26 cellular contexts compared by ENCODE assay signal in genomic region chr5:88230546-88231066, GRCh38.
"Had no signal": no experiment of that assay in that cellular context is flagged by ENCODE, and none has a peak within 500 bp of the region (broad histone marks: within the 10 kb centered on the region; RNA-seq: fewer than 3 reads in every experiment).

No MANE protein-coding gene starts in this region.

- ATAC-seq: left cardiac atrium; left lung; lower lobe of right lung; naive thymus-derived CD4-positive, alpha-beta T cell; natural killer cell treated with Interleukin-12 subunit alpha and Interleukin-12 subunit beta and Interleukin-15 and Interleukin-18, amount 100 ng/mL, for 72 hours; right lobe of liver; stimulated activated naive B cell treated with anti-CD40 and anti-IgM and Interleukin-4, amounts not matched to agents 10 μg/mL and 1 μg/mL and 100 μg/mL, for 72 hours; stimulated activated naive CD8-positive, alpha-beta T cell treated with anti-CD3 and anti-CD28 coated beads, Interleukin-15, Interleukin-2, amounts not matched to agents 100 U/mL and 50 U/mL, for 24 hours had no signal

- H3K79me2 ChIP-seq: hepatocyte had no signal

- H3K36me3 ChIP-seq: ovary, right lobe of liver, thyroid gland, vagina had no signal

- H3K27ac ChIP-seq: hepatocyte, left lung, lower lobe of right lung, ovary, right atrium auricular region, right lobe of liver, stomach, testis, thyroid gland, transverse colon, upper lobe of left lung, vagina had no signal

- H3K4me1 ChIP-seq: left lung, lower lobe of right lung, right atrium auricular region, right lobe of liver, stomach, testis, thyroid gland, upper lobe of left lung, vagina had no signal

- H3K4me3 Mint-ChIP-seq: mesothelial cell of epicardium; naive thymus-derived CD4-positive, alpha-beta T cell; natural killer cell treated with Interleukin-12 subunit alpha and Interleukin-12 subunit beta and Interleukin-15 and Interleukin-18, amount 100 ng/mL, for 72 hours; stimulated activated naive B cell treated with anti-CD40 and anti-IgM and Interleukin-4, amounts not matched to agents 10 μg/mL and 1 μg/mL and 100 μg/mL, for 72 hours had no signal

- H2AFZ ChIP-seq: hepatocyte had no signal

- H3K4me2 ChIP-seq: hepatocyte had no signal

- H3K4me3 ChIP-seq: hepatocyte, left lung, lower lobe of right lung, ovary, right atrium auricular region, right lobe of liver, stomach, testis, thyroid gland, transverse colon, upper lobe of left lung, vagina had no signal

- H3K27me3 Mint-ChIP-seq: naive thymus-derived CD4-positive, alpha-beta T cell; natural killer cell treated with Interleukin-12 subunit alpha and Interleukin-12 subunit beta and Interleukin-15 and Interleukin-18, amount 100 ng/mL, for 72 hours; progenitor cell of endocrine pancreas; stimulated activated naive B cell treated with anti-CD40 and anti-IgM and Interleukin-4, amounts not matched to agents 10 μg/mL and 1 μg/mL and 100 μg/mL, for 72 hours had no signal

- H3K4me1 Mint-ChIP-seq: mesothelial cell of epicardium; stimulated activated naive B cell treated with anti-CD40 and anti-IgM and Interleukin-4, amounts not matched to agents 10 μg/mL and 1 μg/mL and 100 μg/mL, for 72 hours had no signal

- H3K27me3 ChIP-seq: hepatocyte, left lung, ovary, right atrium auricular region, right lobe of liver, stomach, testis, thyroid gland, transverse colon, upper lobe of left lung, vagina had no signal

- H3K9me3 Mint-ChIP-seq: naive thymus-derived CD4-positive, alpha-beta T cell; natural killer cell treated with Interleukin-12 subunit alpha and Interleukin-12 subunit beta and Interleukin-15 and Interleukin-18, amount 100 ng/mL, for 72 hours; stimulated activated naive B cell treated with anti-CD40 and anti-IgM and Interleukin-4, amounts not matched to agents 10 μg/mL and 1 μg/mL and 100 μg/mL, for 72 hours had no signal

- H3K27ac Mint-ChIP-seq: mesothelial cell of epicardium; naive thymus-derived CD4-positive, alpha-beta T cell; natural killer cell treated with Interleukin-12 subunit alpha and Interleukin-12 subunit beta and Interleukin-15 and Interleukin-18, amount 100 ng/mL, for 72 hours; progenitor cell of endocrine pancreas; stimulated activated naive B cell treated with anti-CD40 and anti-IgM and Interleukin-4, amounts not matched to agents 10 μg/mL and 1 μg/mL and 100 μg/mL, for 72 hours had no signal

- H3K9me3 ChIP-seq: left lung, lower lobe of right lung, ovary, right atrium auricular region, right lobe of liver, stomach, testis, thyroid gland, transverse colon, upper lobe of left lung, vagina had no signal

- DNase-seq: islet precursor cell; left cardiac atrium; left lung; lower lobe of right lung; mammary epithelial cell; mesenchymal stem cell; naive thymus-derived CD4-positive, alpha-beta T cell; ovary; right lobe of liver; stimulated activated CD4-positive, alpha-beta T cell treated with anti-CD3 and anti-CD28 coated beads, Interleukin-12 subunit alpha, Interleukin-12 subunit beta, amount 100 ng/mL, for 4 hours; stimulated activated CD4-positive, alpha-beta T cell treated with anti-CD3 and anti-CD28 coated beads, Interleukin-15, amount 100 ng/mL, for 24 hours; stimulated activated CD4-positive, alpha-beta T cell treated with anti-CD3 and anti-CD28 coated beads, Interleukin-2, amount 100 ng/mL, for 24 hours; stimulated activated CD4-positive, alpha-beta T cell treated with anti-CD3 and anti-CD28 coated beads, Interleukin-4, amount 100 ng/mL, for 1 hour; stimulated activated naive B cell treated with anti-CD40 and anti-IgM and Interleukin-4, amounts not matched to agents 10 μg/mL and 1 μg/mL and 100 μg/mL, for 72 hours; stimulated activated naive CD8-positive, alpha-beta T cell treated with anti-CD3 and anti-CD28 coated beads, Interleukin-15, Interleukin-2, amounts not matched to agents 100 U/mL and 50 U/mL, for 24 hours; stomach; testis; thyroid gland; transverse colon; upper lobe of left lung had no signal
